23 cellular contexts compared by ENCODE assay signal in genomic region chr11:1743587-1744136, GRCh38. TPM values are rescaled to one million over a fixed set of nuclear protein-coding genes. Genes with fewer than 3 reads are reported as not detected.
"Had no signal": no experiment of that assay in that cellular context is flagged by ENCODE, and none has a peak within 500 bp of the region (broad histone marks: within the 10 kb centered on the region; RNA-seq: fewer than 3 reads in every experiment).

No MANE protein-coding gene starts in this region.

- H3K27me3 ChIP-seq: ovary had no signal

- H3K4me1 ChIP-seq: colonic mucosa had no signal

- H3K27me3 Mint-ChIP-seq: activated naive CD4-positive, alpha-beta T cell treated with anti-CD3 and anti-CD28 coated beads, Interleukin-2, amount 50 U/mL, for 24 hours; stimulated activated memory B cell treated with anti-CD40 and anti-IgM and Interleukin-4, amounts not matched to agents 10 μg/mL and 1 μg/mL and 100 μg/mL, for 72 hours had no signal

- H3K4me3 Mint-ChIP-seq: activated naive CD4-positive, alpha-beta T cell treated with anti-CD3 and anti-CD28 coated beads, Interleukin-2, amount 50 U/mL, for 24 hours; activated T-helper 1 cell treated with anti-CD3 and anti-CD28 coated beads, Interleukin-12 subunit alpha, Interleukin-12 subunit beta, Interleukin-2, Interleukin-4 antibody, amounts not matched to agents 30 ng/mL and 10 ng/mL and 1 ng/mL, durations not matched to agents 14 hours and 24 hours and 36 hours; memory B cell; naive thymus-derived CD4-positive, alpha-beta T cell; neural progenitor cell; stimulated activated memory B cell treated with anti-CD40 and anti-IgM and Interleukin-4, amounts not matched to agents 10 μg/mL and 1 μg/mL and 100 μg/mL, for 72 hours had no signal

- H3K9me3 ChIP-seq: colonic mucosa, ovary, sigmoid colon, thoracic aorta, upper lobe of left lung had no signal

- H3K4me3 ChIP-seq: colonic mucosa, neural progenitor cell, ovary, sigmoid colon, thoracic aorta, upper lobe of left lung had no signal

- H3K36me3 Mint-ChIP-seq: activated naive CD4-positive, alpha-beta T cell treated with anti-CD3 and anti-CD28 coated beads, Interleukin-2, amount 50 U/mL, for 24 hours; memory B cell; stimulated activated memory B cell treated with anti-CD40 and anti-IgM and Interleukin-4, amounts not matched to agents 10 μg/mL and 1 μg/mL and 100 μg/mL, for 72 hours had no signal

- H3K9me3 Mint-ChIP-seq: activated naive CD4-positive, alpha-beta T cell treated with anti-CD3 and anti-CD28 coated beads, Interleukin-2, amount 50 U/mL, for 24 hours; activated T-helper 1 cell treated with anti-CD3 and anti-CD28 coated beads, Interleukin-12 subunit alpha, Interleukin-12 subunit beta, Interleukin-2, Interleukin-4 antibody, amounts not matched to agents 30 ng/mL and 10 ng/mL and 1 ng/mL, durations not matched to agents 14 hours and 24 hours and 36 hours had no signal

- FAIRE-seq: endometrium had no signal

- H3K36me3 ChIP-seq: colonic mucosa, neural progenitor cell, ovary, sigmoid colon, thoracic aorta, upper lobe of left lung had no signal

- H3K27ac ChIP-seq: colonic mucosa, neural progenitor cell, ovary, sigmoid colon, thoracic aorta, upper lobe of left lung, VCaP had no signal

- H3K4me1 Mint-ChIP-seq: activated naive CD4-positive, alpha-beta T cell treated with anti-CD3 and anti-CD28 coated beads, Interleukin-2, amount 50 U/mL, for 24 hours had no signal

- DNase-seq: activated CD4-positive, CD25-positive, alpha-beta regulatory T cell treated with anti-CD3 and anti-CD28 coated beads, Interleukin-2, amount 50 U/mL, for 72 hours; activated T-cell treated with anti-CD3 and anti-CD28 coated beads for 4 hours; amniotic stem cell; colonic mucosa; erythroblast; sigmoid colon; stimulated activated CD4-positive, alpha-beta T cell treated with anti-CD3 and anti-CD28 coated beads, Interleukin-4, amount 100 ng/mL, for 4 hours; SW 1271; T-helper 2 cell had no signal

- H3K27ac Mint-ChIP-seq: activated naive CD4-positive, alpha-beta T cell treated with anti-CD3 and anti-CD28 coated beads, Interleukin-2, amount 50 U/mL, for 24 hours; activated T-helper 1 cell treated with anti-CD3 and anti-CD28 coated beads, Interleukin-12 subunit alpha, Interleukin-12 subunit beta, Interleukin-2, Interleukin-4 antibody, amounts not matched to agents 30 ng/mL and 10 ng/mL and 1 ng/mL, durations not matched to agents 14 hours and 24 hours and 36 hours; memory B cell; naive thymus-derived CD4-positive, alpha-beta T cell; neural progenitor cell; stimulated activated memory B cell treated with anti-CD40 and anti-IgM and Interleukin-4, amounts not matched to agents 10 μg/mL and 1 μg/mL and 100 μg/mL, for 72 hours had no signal

- ATAC-seq: naive thymus-derived CD4-positive, alpha-beta T cell; stimulated activated memory B cell treated with anti-CD40 and anti-IgM and Interleukin-4, amounts not matched to agents 10 μg/mL and 1 μg/mL and 100 μg/mL, for 72 hours had no signal

RNA-seq across cellular contexts. Expression of gene KRTAP5-6, which starts 46.7 kb away (rescaled TPM):
- total RNA-seq: activated T-helper 1 cell treated with anti-CD3 and anti-CD28 coated beads, Interleukin-12 subunit alpha, Interleukin-12 subunit beta, Interleukin-2, Interleukin-4 antibody, amounts not matched to agents 30 ng/mL and 10 ng/mL and 1 ng/mL, durations not matched to agents 14 hours and 24 hours and 36 hours; colonic mucosa; kidney epithelial cell; mucosa of gallbladder; naive thymus-derived CD4-positive, alpha-beta T cell; ovary; pulmonary artery endothelial cell; sigmoid colon; thoracic aorta; upper lobe of left lung had no signal
